In genomic region chr9:70385423-70385822, GRCh38 we compare ENCODE assay signal across 28 cellular contexts.
"Had no signal": no experiment of that assay in that cellular context is flagged by ENCODE, and none has a peak within 500 bp of the region (broad histone marks: within the 10 kb centered on the region; RNA-seq: fewer than 3 reads in every experiment).

No MANE protein-coding gene starts in this region.

- H3K27me3 Mint-ChIP-seq: activated CD4-positive, alpha-beta memory T cell treated with anti-CD3 and anti-CD28 coated beads for 36 hours; activated CD4-positive, alpha-beta T cell treated with anti-CD3 and anti-CD28 coated beads for 36 hours; activated CD4-positive, alpha-beta T cell treated with anti-CD3 and anti-CD28 coated beads, Interleukin-2, amount 10 ng/mL, durations not matched to agents 24 days and 14 days; activated CD8-positive, alpha-beta memory T cell treated with anti-CD3 and anti-CD28 coated beads, Interleukin-2, amount 10 ng/mL, durations not matched to agents 7 days and 5 days; activated naive CD4-positive, alpha-beta T cell treated with anti-CD3 and anti-CD28 coated beads, Interleukin-2, amount 50 U/mL, for 24 hours; activated naive CD8-positive, alpha-beta T cell treated with anti-CD3 and anti-CD28 coated beads for 36 hours; activated naive CD8-positive, alpha-beta T cell treated with anti-CD3 and anti-CD28 coated beads, Interleukin-2, amount 50 U/mL, for 24 hours; effector memory CD8-positive, alpha-beta T cell had no signal

- H3K9me3 Mint-ChIP-seq: activated CD4-positive, alpha-beta memory T cell treated with anti-CD3 and anti-CD28 coated beads for 36 hours; activated CD4-positive, alpha-beta T cell treated with anti-CD3 and anti-CD28 coated beads, Interleukin-2, amount 10 ng/mL, durations not matched to agents 24 days and 14 days; activated naive CD4-positive, alpha-beta T cell treated with anti-CD3 and anti-CD28 coated beads for 36 hours; activated naive CD4-positive, alpha-beta T cell treated with anti-CD3 and anti-CD28 coated beads, Interleukin-2, amount 50 U/mL, for 24 hours; activated naive CD8-positive, alpha-beta T cell treated with anti-CD3 and anti-CD28 coated beads for 36 hours; activated naive CD8-positive, alpha-beta T cell treated with anti-CD3 and anti-CD28 coated beads, Interleukin-2, amount 50 U/mL, for 24 hours; activated T-helper 1 cell treated with anti-CD3 and anti-CD28 coated beads, Interleukin-12 subunit alpha, Interleukin-12 subunit beta, Interleukin-2, Interleukin-4 antibody, amounts not matched to agents 30 ng/mL and 10 ng/mL and 1 ng/mL, durations not matched to agents 14 hours and 24 hours and 36 hours; activated T-helper 2 cell treated with anti-CD3 and anti-CD28 coated beads, Interferon-gamma antibody, Interleukin-2, Interleukin-4, amounts not matched to agents 10 μg/mL and 5 μg/mL and 100 μg/mL, durations not matched to agents 14 hours and 24 hours and 36 hours; effector memory CD8-positive, alpha-beta T cell had no signal

- H3K27ac Mint-ChIP-seq: activated CD4-positive, alpha-beta memory T cell treated with anti-CD3 and anti-CD28 coated beads for 36 hours; activated CD4-positive, alpha-beta T cell treated with anti-CD3 and anti-CD28 coated beads for 36 hours; activated CD4-positive, alpha-beta T cell treated with anti-CD3 and anti-CD28 coated beads, Interleukin-2, amount 10 ng/mL, durations not matched to agents 24 days and 14 days; activated CD8-positive, alpha-beta memory T cell treated with anti-CD3 and anti-CD28 coated beads, Interleukin-2, amount 10 ng/mL, durations not matched to agents 7 days and 5 days; activated CD8-positive, alpha-beta T cell treated with anti-CD3 and anti-CD28 coated beads, Interleukin-2, amount 10 ng/mL, durations not matched to agents 7 days and 5 days; activated naive CD4-positive, alpha-beta T cell treated with anti-CD3 and anti-CD28 coated beads for 36 hours; activated naive CD4-positive, alpha-beta T cell treated with anti-CD3 and anti-CD28 coated beads, Interleukin-2, amount 50 U/mL, for 24 hours; activated naive CD8-positive, alpha-beta T cell treated with anti-CD3 and anti-CD28 coated beads for 36 hours; activated naive CD8-positive, alpha-beta T cell treated with anti-CD3 and anti-CD28 coated beads, Interleukin-2, amount 50 U/mL, for 24 hours; activated T-helper 1 cell treated with anti-CD3 and anti-CD28 coated beads, Interleukin-12 subunit alpha, Interleukin-12 subunit beta, Interleukin-2, Interleukin-4 antibody, amounts not matched to agents 30 ng/mL and 10 ng/mL and 1 ng/mL, durations not matched to agents 14 hours and 24 hours and 36 hours; activated T-helper 2 cell treated with anti-CD3 and anti-CD28 coated beads, Interferon-gamma antibody, Interleukin-2, Interleukin-4, amounts not matched to agents 10 μg/mL and 5 μg/mL and 100 μg/mL, durations not matched to agents 14 hours and 24 hours and 36 hours had no signal

- ATAC-seq: activated CD4-positive, alpha-beta T cell treated with anti-CD3 and anti-CD28 coated beads for 36 hours; activated CD8-positive, alpha-beta memory T cell treated with anti-CD3 and anti-CD28 coated beads, Interleukin-2, amount 10 ng/mL, durations not matched to agents 7 days and 5 days; activated CD8-positive, alpha-beta T cell treated with anti-CD3 and anti-CD28 coated beads, Interleukin-2, amount 10 ng/mL, durations not matched to agents 7 days and 5 days; activated naive CD8-positive, alpha-beta T cell treated with anti-CD3 and anti-CD28 coated beads, Interleukin-2, amount 50 U/mL, for 24 hours; body of pancreas; effector memory CD8-positive, alpha-beta T cell; foreskin keratinocyte had no signal

- H3K4me3 Mint-ChIP-seq: activated CD4-positive, alpha-beta memory T cell treated with anti-CD3 and anti-CD28 coated beads for 36 hours; activated CD4-positive, alpha-beta T cell treated with anti-CD3 and anti-CD28 coated beads for 36 hours; activated CD4-positive, alpha-beta T cell treated with anti-CD3 and anti-CD28 coated beads, Interleukin-2, amount 10 ng/mL, durations not matched to agents 24 days and 14 days; activated CD8-positive, alpha-beta memory T cell treated with anti-CD3 and anti-CD28 coated beads, Interleukin-2, amount 10 ng/mL, durations not matched to agents 7 days and 5 days; activated CD8-positive, alpha-beta T cell treated with anti-CD3 and anti-CD28 coated beads, Interleukin-2, amount 10 ng/mL, durations not matched to agents 7 days and 5 days; activated naive CD4-positive, alpha-beta T cell treated with anti-CD3 and anti-CD28 coated beads for 36 hours; activated naive CD4-positive, alpha-beta T cell treated with anti-CD3 and anti-CD28 coated beads, Interleukin-2, amount 50 U/mL, for 24 hours; activated naive CD8-positive, alpha-beta T cell treated with anti-CD3 and anti-CD28 coated beads for 36 hours; activated naive CD8-positive, alpha-beta T cell treated with anti-CD3 and anti-CD28 coated beads, Interleukin-2, amount 50 U/mL, for 24 hours; activated T-helper 1 cell treated with anti-CD3 and anti-CD28 coated beads, Interleukin-12 subunit alpha, Interleukin-12 subunit beta, Interleukin-2, Interleukin-4 antibody, amounts not matched to agents 30 ng/mL and 10 ng/mL and 1 ng/mL, durations not matched to agents 14 hours and 24 hours and 36 hours; effector memory CD8-positive, alpha-beta T cell had no signal

- DNase-seq: activated CD4-positive, alpha-beta memory T cell treated with anti-CD3 and anti-CD28 coated beads for 36 hours; activated CD4-positive, alpha-beta T cell treated with anti-CD3 and anti-CD28 coated beads for 36 hours; activated CD4-positive, alpha-beta T cell treated with anti-CD3 and anti-CD28 coated beads, Interleukin-2, amount 10 ng/mL, durations not matched to agents 24 days and 14 days; activated CD4-positive, CD25-positive, alpha-beta regulatory T cell; activated CD4-positive, CD25-positive, alpha-beta regulatory T cell treated with anti-CD3 and anti-CD28 coated beads, Interleukin-2, amount 50 U/mL, for 72 hours; activated CD8-positive, alpha-beta memory T cell treated with anti-CD3 and anti-CD28 coated beads, Interleukin-2, amount 10 ng/mL, durations not matched to agents 7 days and 5 days; activated CD8-positive, alpha-beta memory T cell treated with anti-CD3 and anti-CD28 coated beads, Interleukin-2, amount 50 U/mL, for 4 hours; activated CD8-positive, alpha-beta T cell treated with anti-CD3 and anti-CD28 coated beads, Interleukin-2, amount 10 ng/mL, durations not matched to agents 7 days and 5 days; activated effector memory CD4-positive, alpha-beta T cell treated with anti-CD3 and anti-CD28 coated beads, Interleukin-2, amount 50 U/mL, for 16 hours; activated naive CD4-positive, alpha-beta T cell treated with anti-CD3 and anti-CD28 coated beads for 36 hours; activated naive CD8-positive, alpha-beta T cell treated with anti-CD3 and anti-CD28 coated beads for 36 hours; activated naive CD8-positive, alpha-beta T cell treated with anti-CD3 and anti-CD28 coated beads, Interleukin-2, amount 50 U/mL, for 24 hours; activated T-cell treated with anti-CD3 and anti-CD28 coated beads, Interleukin-2, amount 50 U/mL, for 1 hour; activated T-cell treated with anti-CD3 and anti-CD28 coated beads, Interleukin-2, amount 50 U/mL, for 48 hours; adrenal gland; amygdala; aorta; body of pancreas; cortex of kidney; dermis blood vessel endothelial cell; effector CD4-positive, alpha-beta T cell; effector memory CD8-positive, alpha-beta T cell; erythroblast; foreskin keratinocyte; T-helper 2 cell had no signal
